In genomic region chr17:39016193-39017153, GRCh38 we compare ENCODE assay signal across 12 cellular contexts. TPM values are rescaled to one million over a fixed set of nuclear protein-coding genes. Genes with fewer than 3 reads are reported as not detected.
DNase-seq lines count a peak whose midpoint lies in the region; ATAC-seq and TF ChIP-seq lines count a peak whose summit lies in the region.
"Had no signal": no experiment of that assay in that cellular context is flagged by ENCODE, and none has a peak within 500 bp of the region (broad histone marks: within the 10 kb centered on the region; RNA-seq: fewer than 3 reads in every experiment).

No MANE protein-coding gene starts in this region.

- H3K27ac Mint-ChIP-seq in CD4-positive, alpha-beta T cell, result peak overlapping the region; percentile 92
- H3K27ac Mint-ChIP-seq in activated naive CD8-positive, alpha-beta T cell treated with anti-CD3 and anti-CD28 coated beads, Interleukin-2, amount 10 ng/mL, durations not matched to agents 7 days and 5 days, result peak overlapping the region; percentile 79
- H3K27ac Mint-ChIP-seq in naive thymus-derived CD4-positive, alpha-beta T cell, result peak overlapping the region; percentile 87 to 98 (median 96)

- H2BK5ac ChIP-seq in mesendoderm (ENCODE audit: low read length), result no peak overlapping the region

- DNase-seq in CD4-positive, alpha-beta T cell, result peak in 1 of 10 experiments; percentile 33
- peak; percentile 52 for DNase-seq in HT1080 (ENCODE audit: low read depth)
- no peak for DNase-seq in activated naive CD8-positive, alpha-beta T cell treated with anti-CD3 and anti-CD28 coated beads, Interleukin-2, amount 10 ng/mL, durations not matched to agents 7 days and 5 days
- peak in 7 of 9 donors; percentile 56 to 83 (median 77) for DNase-seq in naive thymus-derived CD4-positive, alpha-beta T cell
- DNase-seq in mesendoderm, result no peak
- DNase-seq in glomerular visceral epithelial cell (ENCODE audit: extremely low spot score), result no peak
- DNase-seq in NCI-H2081 treated with DMSO at 0.1 percent for 48 hours (lab: John Stamatoyannopoulos, UW), result no peak
- DNase-seq: activated CD8-positive, alpha-beta memory T cell treated with anti-CD3 and anti-CD28 coated beads, Interleukin-2, amount 50 U/mL, for 48 hours; Caco-2; substantia nigra had no signal

- no peaks in the 10 kb centered on the region for H3K36me3 ChIP-seq in naive thymus-derived CD4-positive, alpha-beta T cell (ENCODE audit: control insufficient read depth in 2 of 3, insufficient read depth in 3 of 3, low read length in 3 of 3)
- H3K36me3 ChIP-seq in mesendoderm (ENCODE audit: control insufficient read depth, insufficient read depth, low read length), result no peaks in the 10 kb centered on the region

- peaks cover 33% of the 10 kb centered on the region for H3K4me1 Mint-ChIP-seq in CD4-positive, alpha-beta T cell (ENCODE audit: low read depth)
- H3K4me1 Mint-ChIP-seq in activated naive CD8-positive, alpha-beta T cell treated with anti-CD3 and anti-CD28 coated beads, Interleukin-2, amount 10 ng/mL, durations not matched to agents 7 days and 5 days, result peaks cover 23% of the 10 kb centered on the region
- H3K4me1 Mint-ChIP-seq in naive thymus-derived CD4-positive, alpha-beta T cell, result peaks cover 23 to 50% (median 40%) of the 10 kb centered on the region in 7 donors

- no peaks in the 10 kb centered on the region for H3K9me3 ChIP-seq in CD4-positive, alpha-beta T cell (ENCODE audit: control insufficient read depth, low read length)
- no peaks in the 10 kb centered on the region for H3K9me3 ChIP-seq in naive thymus-derived CD4-positive, alpha-beta T cell (ENCODE audit: control insufficient read depth in 2 of 3, low read length in 3 of 3)
- H3K9me3 ChIP-seq: Caco-2 had no signal

- peak overlapping the region; percentile 8 for H3K27ac ChIP-seq in CD4-positive, alpha-beta T cell (ENCODE audit: low read depth, low read length)
- peak overlapping the region; percentile 75 for H3K27ac ChIP-seq in naive thymus-derived CD4-positive, alpha-beta T cell (ENCODE audit: low read depth, low read length)
- no peak overlapping the region for H3K27ac ChIP-seq in mesendoderm (ENCODE audit: low read depth, low read length)
- H3K27ac ChIP-seq: epithelial cell of prostate had no signal

- WGBS in mesendoderm (ENCODE audit: extremely low coverage, insufficient coverage, low lambda C conversion rate), result no CpG with 5 or more reads among the region's 9 CpGs

- H3K4me2 ChIP-seq in mesendoderm (ENCODE audit: low read length), result no peak overlapping the region

- no peak overlapping the region for H3K18ac ChIP-seq in mesendoderm (ENCODE audit: low read length)

- H3K79me2 ChIP-seq in mesendoderm (ENCODE audit: control insufficient read depth, insufficient read depth, low read length), result no peaks in the 10 kb centered on the region

- no peak overlapping the region for H4K8ac ChIP-seq in mesendoderm (ENCODE audit: low read depth, low read length)

- H3K56ac ChIP-seq in mesendoderm (ENCODE audit: low read length), result no peak overlapping the region

- no peak overlapping the region for H2AK5ac ChIP-seq in mesendoderm (ENCODE audit: low read length)

- H3K4ac ChIP-seq in mesendoderm (ENCODE audit: low read depth, low read length), result no peak overlapping the region

- peaks cover 0 to 38% of the 10 kb centered on the region in 2 donors for H3K4me1 ChIP-seq in naive thymus-derived CD4-positive, alpha-beta T cell (ENCODE audit: control insufficient read depth in 2 of 2, insufficient read depth in 2 of 2, low read length in 2 of 2)
- H3K4me1 ChIP-seq in mesendoderm (ENCODE audit: control insufficient read depth, low read depth, low read length), result no peaks in the 10 kb centered on the region
- H3K4me1 ChIP-seq: Caco-2 had no signal

- no peaks in the 10 kb centered on the region for H3K27me3 ChIP-seq in CD4-positive, alpha-beta T cell (ENCODE audit: control insufficient read depth, insufficient read depth, low read length)
- no peaks in the 10 kb centered on the region for H3K27me3 ChIP-seq in naive thymus-derived CD4-positive, alpha-beta T cell (ENCODE audit: control insufficient read depth in 2 of 2, insufficient read depth in 2 of 2, low read length in 2 of 2)
- no peaks in the 10 kb centered on the region for H3K27me3 ChIP-seq in mesendoderm (ENCODE audit: insufficient read depth, low read length, poor library complexity)

- peak overlapping the region; percentile 5 for H3K4me3 Mint-ChIP-seq in CD4-positive, alpha-beta T cell
- H3K4me3 Mint-ChIP-seq in activated naive CD8-positive, alpha-beta T cell treated with anti-CD3 and anti-CD28 coated beads, Interleukin-2, amount 10 ng/mL, durations not matched to agents 7 days and 5 days, result peak overlapping the region; percentile 52
- H3K4me3 Mint-ChIP-seq in naive thymus-derived CD4-positive, alpha-beta T cell, result peak overlapping the region in 9 of 10 donors; percentile 11 to 81 (median 76)

- no peak overlapping the region for H3K4me3 ChIP-seq in naive thymus-derived CD4-positive, alpha-beta T cell (ENCODE audit: low read length)
- H3K4me3 ChIP-seq in mesendoderm (ENCODE audit: low read length), result no peak overlapping the region

- intact Hi-C loops in CD4-positive, alpha-beta T cell (cut with DNase I, micrococcal nuclease), result no loop called here
- intact Hi-C loops in naive thymus-derived CD4-positive, alpha-beta T cell (cut with micrococcal nuclease), result loop anchor here (1.0 to 5.0 kb wide), 4 partner anchors 14 to 41 kb away; no protein-coding TSS in a partner anchor

- no peaks in the 10 kb centered on the region for H3K79me1 ChIP-seq in mesendoderm (ENCODE audit: low read length)

- H3K27me3 Mint-ChIP-seq in CD4-positive, alpha-beta T cell, result no peaks in the 10 kb centered on the region
- H3K27me3 Mint-ChIP-seq in activated naive CD8-positive, alpha-beta T cell treated with anti-CD3 and anti-CD28 coated beads, Interleukin-2, amount 10 ng/mL, durations not matched to agents 7 days and 5 days, result no peaks in the 10 kb centered on the region
- no peaks in the 10 kb centered on the region for H3K27me3 Mint-ChIP-seq in naive thymus-derived CD4-positive, alpha-beta T cell

- no peak overlapping the region for H2BK15ac ChIP-seq in mesendoderm (replicated peaks; ENCODE audit: low read depth)

- POLR2A ChIA-PET in CD4-positive, alpha-beta T cell (lab: Charles Lee), result interaction anchor here (0.5 to 4.7 kb wide), 15 partner anchors 10 to 228 kb away, joined by 3 to 25 read pairs (median 4); partner anchors contain the start of genes PLXDC1 and RPL23
- POLR2A ChIA-PET in activated naive CD8-positive, alpha-beta T cell treated with anti-CD3 and anti-CD28 coated beads, Interleukin-2, amount 10 ng/mL, durations not matched to agents 7 days and 5 days (lab: Charles Lee), result interaction anchor here (1.2 kb wide), 1 partner anchor 40 kb away, joined by 4 read pairs; no protein-coding TSS in a partner anchor
- POLR2A ChIA-PET in naive thymus-derived CD4-positive, alpha-beta T cell (lab: Charles Lee), result interaction anchor here (0.6 to 2.6 kb wide), 8 partner anchors 17 to 1096 kb away, joined by 3 to 13 read pairs (median 4); partner anchors contain the start of gene RPL19

- H4K5ac ChIP-seq in mesendoderm (ENCODE audit: low read length), result no peak overlapping the region

- H3K9me3 Mint-ChIP-seq in CD4-positive, alpha-beta T cell, result no peaks in the 10 kb centered on the region
- H3K9me3 Mint-ChIP-seq in activated naive CD8-positive, alpha-beta T cell treated with anti-CD3 and anti-CD28 coated beads, Interleukin-2, amount 10 ng/mL, durations not matched to agents 7 days and 5 days, result no peaks in the 10 kb centered on the region
- no peaks in the 10 kb centered on the region for H3K9me3 Mint-ChIP-seq in naive thymus-derived CD4-positive, alpha-beta T cell

- no peaks in the 10 kb centered on the region for H3K36me3 Mint-ChIP-seq in CD4-positive, alpha-beta T cell (ENCODE audit: low read depth)
- H3K36me3 Mint-ChIP-seq in activated naive CD8-positive, alpha-beta T cell treated with anti-CD3 and anti-CD28 coated beads, Interleukin-2, amount 10 ng/mL, durations not matched to agents 7 days and 5 days, result no peaks in the 10 kb centered on the region
- H3K36me3 Mint-ChIP-seq in naive thymus-derived CD4-positive, alpha-beta T cell, result peaks cover 0 to 4% (median 0%) of the 10 kb centered on the region in 5 donors

- no peak overlapping the region for H3K23ac ChIP-seq in mesendoderm (ENCODE audit: low read length)

- no peak overlapping the region for H3K9ac ChIP-seq in mesendoderm (ENCODE audit: low read length)

- no peak overlapping the region for H2BK120ac ChIP-seq in mesendoderm (ENCODE audit: low read depth, low read length)

- CTCF ChIA-PET in CD4-positive, alpha-beta T cell (lab: Charles Lee), result no interaction called here
- CTCF ChIA-PET in naive thymus-derived CD4-positive, alpha-beta T cell (lab: Charles Lee), result interaction anchor here (0.6 to 1.9 kb wide), 6 partner anchors 12 to 158 kb away, joined by 3 to 5 read pairs (median 4); no protein-coding TSS in a partner anchor

- TF ChIP-seq CTCF in CD4-positive, alpha-beta T cell (IDR thresholded peaks at IDR 0.05), result no peak

- ATAC-seq in CD4-positive, alpha-beta T cell (ENCODE audit: poor library complexity), result peak; percentile 87
- peak; percentile 79 for ATAC-seq in activated naive CD8-positive, alpha-beta T cell treated with anti-CD3 and anti-CD28 coated beads, Interleukin-2, amount 10 ng/mL, durations not matched to agents 7 days and 5 days (ENCODE audit: low read depth)
- ATAC-seq in naive thymus-derived CD4-positive, alpha-beta T cell, result peak; percentile 90
- ATAC-seq in GM21723 (IDR thresholded peaks at IDR 0.05; ENCODE audit: unreplicated experiment), result no peak

RNA-seq across cellular contexts. Expression of gene FBXO47, which starts 49.3 kb away (rescaled TPM):
- not detected for total RNA-seq in CD4-positive, alpha-beta T cell
- total RNA-seq in HT1080 (2014; rRNA removed; shearing (Covaris generic)), result not detected in 2 replicates
- not detected in 2 replicates for polyA plus RNA-seq in HT1080 (2015; cell fraction: cytosol; rRNA removed)
- not detected in 2 replicates for polyA plus RNA-seq in HT1080 (2015; cell fraction: nucleus; rRNA removed)
- total RNA-seq in activated naive CD8-positive, alpha-beta T cell treated with anti-CD3 and anti-CD28 coated beads, Interleukin-2, amount 10 ng/mL, durations not matched to agents 7 days and 5 days, result under 1 TPM in 1 of 2 experiments, not detected in 1; 0.14 TPM
- total RNA-seq in naive thymus-derived CD4-positive, alpha-beta T cell, result not detected
- polyA plus RNA-seq in naive thymus-derived CD4-positive, alpha-beta T cell, result not detected
- polyA plus RNA-seq in mesendoderm (2013, experiment 1 of 2), result 0.03 TPM
- polyA plus RNA-seq in mesendoderm (2013, experiment 2 of 2), result not detected
- total RNA-seq: Caco-2 had no signal

Comparison
In these comparisons a context has a peak if more than half of its experiments do, and no peak if none do; other contexts are left out.
1. DNase-seq: peak in HT1080 (single experiment) and naive thymus-derived CD4-positive, alpha-beta T cell (7 of 9); none in activated naive CD8-positive, alpha-beta T cell treated with anti-CD3 and anti-CD28 coated beads, Interleukin-2, amount 10 ng/mL, durations not matched to agents 7 days and 5 days (single experiment), mesendoderm (single experiment), glomerular visceral epithelial cell (single experiment) and NCI-H2081 treated with DMSO at 0.1 percent for 48 hours (single experiment).
2. H3K4me3 Mint-ChIP-seq: peak in every context shown above with its lines; median percentile 76 in naive thymus-derived CD4-positive, alpha-beta T cell; 52 in activated naive CD8-positive, alpha-beta T cell treated with anti-CD3 and anti-CD28 coated beads, Interleukin-2, amount 10 ng/mL, durations not matched to agents 7 days and 5 days; 5 in CD4-positive, alpha-beta T cell.
3. intact Hi-C loops: an anchor here in naive thymus-derived CD4-positive, alpha-beta T cell (1.0 to 5.0 kb wide); none called in CD4-positive, alpha-beta T cell.
4. Peak in every context shown above with its lines, with median percentiles within 50 percentile points of each other: H3K27ac Mint-ChIP-seq.